Comparison of ENCODE assay signal across 36 cellular contexts in the genomic region with DNA sequence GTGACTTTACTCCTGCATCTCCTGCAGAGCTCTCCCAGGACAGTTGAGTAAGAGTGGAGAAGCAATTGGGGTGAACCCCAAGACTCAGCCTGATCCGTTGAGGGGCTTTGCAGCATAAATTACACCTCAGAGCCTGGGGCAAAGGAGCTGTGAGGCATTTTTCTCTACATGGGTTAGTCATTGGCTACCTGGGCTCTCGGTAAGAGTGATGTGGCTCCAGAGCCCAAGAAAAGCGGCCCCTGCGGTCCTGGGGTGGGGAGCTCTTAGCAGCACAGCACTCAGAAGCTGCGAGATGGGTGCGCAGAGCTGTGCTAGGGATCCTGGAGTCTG. TPM values are rescaled to one million over a fixed set of nuclear protein-coding genes. Genes with fewer than 3 reads are reported as not detected.
"Had no signal": no experiment of that assay in that cellular context is flagged by ENCODE, and none has a peak within 500 bp of the region (broad histone marks: within the 10 kb centered on the region; RNA-seq: fewer than 3 reads in every experiment).

No MANE protein-coding gene starts in this region.

- H3K27me3 ChIP-seq: foreskin keratinocyte, hepatocyte, pancreas, thyroid gland had no signal

- H3K4me1 ChIP-seq: esophagus muscularis mucosa, foreskin keratinocyte, gastroesophageal sphincter, heart left ventricle, left lung, pancreas, stomach had no signal

- H3K79me2 ChIP-seq: hepatocyte had no signal

- H3K9me3 Mint-ChIP-seq: dendritic cell treated with granulocyte-macrophage colony-stimulating factor and Interleukin-4, amounts not matched to agents 40 ng/mL and 50 ng/mL, for 4 days; nephron progenitor cell had no signal

- H3K4me3 ChIP-seq: esophagus muscularis mucosa, gastroesophageal sphincter, heart left ventricle, hepatocyte, left lung, pancreas, smooth muscle cell, stomach, thyroid gland had no signal

- H3K4me1 Mint-ChIP-seq: naive thymus-derived CD8-positive, alpha-beta T cell; nephron progenitor cell had no signal

- H3K36me3 ChIP-seq: esophagus muscularis mucosa, gastroesophageal sphincter, heart left ventricle, left lung, pancreas, stomach, thyroid gland had no signal

- H2AFZ ChIP-seq: hepatocyte had no signal

- ATAC-seq: foreskin keratinocyte; gastroesophageal sphincter; heart left ventricle; left cardiac atrium; naive thymus-derived CD8-positive, alpha-beta T cell; pancreas; sciatic nerve had no signal

- H3K27ac Mint-ChIP-seq: dendritic cell treated with granulocyte-macrophage colony-stimulating factor and Interleukin-4, amounts not matched to agents 40 ng/mL and 50 ng/mL, for 4 days; naive thymus-derived CD8-positive, alpha-beta T cell; nephron progenitor cell had no signal

- H3K4me3 Mint-ChIP-seq: dendritic cell treated with granulocyte-macrophage colony-stimulating factor and Interleukin-4, amounts not matched to agents 40 ng/mL and 50 ng/mL, for 4 days; naive thymus-derived CD8-positive, alpha-beta T cell; nephron progenitor cell had no signal

- H3K27me3 Mint-ChIP-seq: dendritic cell treated with granulocyte-macrophage colony-stimulating factor and Interleukin-4, amounts not matched to agents 40 ng/mL and 50 ng/mL, for 4 days had no signal

- H3K9me3 ChIP-seq: esophagus muscularis mucosa, gastroesophageal sphincter, heart left ventricle, left lung, pancreas, stomach, thyroid gland had no signal

- H3K4me2 ChIP-seq: hepatocyte, smooth muscle cell had no signal

- H3K27ac ChIP-seq: esophagus muscularis mucosa, foreskin keratinocyte, gastroesophageal sphincter, heart left ventricle, hepatocyte, left lung, pancreas, stomach had no signal

- DNase-seq: effector memory CD4-positive, alpha-beta T cell; foreskin keratinocyte; heart left ventricle; left cardiac atrium; left lung; mammary epithelial cell; naive thymus-derived CD8-positive, alpha-beta T cell; nephron progenitor cell; occipital lobe; pancreas; stimulated activated CD4-positive, alpha-beta T cell treated with anti-CD3 and anti-CD28 coated beads, Interleukin-12 subunit alpha, Interleukin-12 subunit beta, amount 100 ng/mL, for 4 hours; stimulated activated CD4-positive, alpha-beta T cell treated with anti-CD3 and anti-CD28 coated beads, Interleukin-1b, Interleukin-23, amount 100 ng/mL, for 48 hours; stimulated activated CD4-positive, alpha-beta T cell treated with anti-CD3 and anti-CD28 coated beads, Interleukin-4, amount 100 ng/mL, for 1 hour; stimulated activated CD8-positive, alpha-beta memory T cell treated with anti-CD3 and anti-CD28 coated beads, Interleukin-4, amount 100 ng/mL, for 48 hours; stimulated activated naive CD4-positive, alpha-beta T cell treated with Interleukin-2 at 50 U/mL for 16 hours; stomach; trophoblast cell had no signal

- H3K36me3 Mint-ChIP-seq: naive thymus-derived CD8-positive, alpha-beta T cell had no signal

RNA-seq across cellular contexts. Expression of a gene that starts 40.4 kb away (rescaled TPM):
- total RNA-seq: cerebellum; endothelial cell of umbilical vein; epithelial cell of proximal tubule; esophagus muscularis mucosa; fibroblast of lung; foreskin keratinocyte; gastroesophageal sphincter; heart left ventricle; hepatocyte; kidney epithelial cell; left cardiac atrium; left lung; lower leg skin; mammary epithelial cell; myocyte; naive thymus-derived CD8-positive, alpha-beta T cell; occipital lobe; pancreas; posterior vena cava; pulmonary artery endothelial cell; sciatic nerve; smooth muscle cell; stomach; subcutaneous adipose tissue; temporal lobe; thyroid gland; urinary bladder had no signal

RNA-seq across cellular contexts. Expression of a gene that starts 51.6 kb away (rescaled TPM):
- total RNA-seq: endothelial cell of umbilical vein; epithelial cell of proximal tubule; fibroblast of lung; kidney epithelial cell; left lung; mammary epithelial cell; myocyte; naive thymus-derived CD8-positive, alpha-beta T cell; pulmonary artery endothelial cell; smooth muscle cell had no signal
